12 cellular contexts compared by ENCODE assay signal in genomic region chr13:44906758-44907157, GRCh38.
DNase-seq lines count a peak whose midpoint lies in the region; ATAC-seq and FAIRE-seq lines count a peak whose summit lies in the region.
"Had no signal": no experiment of that assay in that cellular context is flagged by ENCODE, and none has a peak within 500 bp of the region (broad histone marks: within the 10 kb centered on the region; RNA-seq: fewer than 3 reads in every experiment).

No MANE protein-coding gene starts in this region.

- H3K27me3 ChIP-seq in stomach smooth muscle (ENCODE audit: control insufficient read depth in 1 of 2, insufficient read depth in 2 of 2, low read length in 2 of 2) (no peaks in the 10 kb centered on the region), small intestine (ENCODE audit: control insufficient read depth in 2 of 2, insufficient read depth in 2 of 2, low read length in 2 of 2) (no peaks in the 10 kb centered on the region)
- H3K27me3 ChIP-seq: heart right ventricle had no signal

- H3K36me3 ChIP-seq in stomach smooth muscle (ENCODE audit: control insufficient read depth in 2 of 2, insufficient read depth in 2 of 2, low read length in 2 of 2) (no peaks in the 10 kb centered on the region), small intestine (ENCODE audit: control insufficient read depth in 2 of 2, insufficient read depth in 2 of 2, low read length in 2 of 2) (no peaks in the 10 kb centered on the region)
- H3K36me3 ChIP-seq: heart right ventricle had no signal

- H3K27ac ChIP-seq in stomach smooth muscle (ENCODE audit: low read length), result peak overlapping the region; percentile 94
- peak overlapping the region in 1 of 2 donors; percentile 26 for H3K27ac ChIP-seq in small intestine (ENCODE audit: low read depth in 1 of 2, low read length in 1 of 2)
- H3K27ac ChIP-seq: heart right ventricle had no signal

- no peak for FAIRE-seq in small intestine (lab: Jason Lieb, UNC)

- H3K4me1 ChIP-seq in stomach smooth muscle (ENCODE audit: control insufficient read depth, insufficient read depth, low read length), result peaks cover 49% of the 10 kb centered on the region
- H3K4me1 ChIP-seq in small intestine (ENCODE audit: control insufficient read depth in 2 of 2, insufficient read depth in 1 of 2, low read depth in 1 of 2, low read length in 1 of 2), result no peaks in the 10 kb centered on the region

- DNase-seq in M059J (ENCODE audit: low read depth), result peak; percentile 64
- peak; percentile 34 for DNase-seq in cerebellar cortex (ENCODE audit: low spot score)
- DNase-seq in medulla oblongata (ENCODE audit: extremely low spot score), result peak; percentile 83
- DNase-seq in NCI-H2029 (lab: John Stamatoyannopoulos, UW), result no peak
- no peak for DNase-seq in small intestine
- DNase-seq in KG1 (lab: John Stamatoyannopoulos, UW), result no peak
- DNase-seq: activated B cell treated with CpG ODN at 0.5 μM for 24 hours; activated naive CD8-positive, alpha-beta T cell treated with anti-CD3 and anti-CD28 coated beads, Interleukin-2, amount 10 ng/mL, durations not matched to agents 7 days and 5 days had no signal

- H3K4me3 ChIP-seq in stomach smooth muscle (ENCODE audit: low read length in 2 of 2) (peak overlapping the region in 1 of 2 donors; percentile 40), small intestine (ENCODE audit: low read depth in 1 of 2, low read length in 2 of 2) (no peak overlapping the region)
- H3K4me3 ChIP-seq: heart right ventricle, skin epidermis had no signal

- no peak for ATAC-seq in GM21723 (IDR thresholded peaks at IDR 0.05; ENCODE audit: unreplicated experiment)

- H3K9ac ChIP-seq in stomach smooth muscle (ENCODE audit: low read length in 2 of 2), result peak overlapping the region in 1 of 2 donors; percentile 51

- WGBS in small intestine, 3 donors, result 58 to 67% (median 66%) methylated on average over 7 of the region's 7 CpGs

- H3K9me3 ChIP-seq in stomach smooth muscle (ENCODE audit: control insufficient read depth in 2 of 2, low read length in 2 of 2), result peaks cover 0 to 4% of the 10 kb centered on the region in 2 donors
- H3K9me3 ChIP-seq in small intestine (ENCODE audit: control insufficient read depth, low read depth), result no peaks in the 10 kb centered on the region

Comparison
In these comparisons a context has a peak if more than half of its experiments do, and no peak if none do; other contexts are left out.
1. DNase-seq: peak in M059J (single experiment), cerebellar cortex (single experiment) and medulla oblongata (single experiment); none in NCI-H2029 (single experiment), small intestine (single experiment) and KG1 (single experiment).